Comparison of ENCODE assay signal across 10 cellular contexts in the genomic region with DNA sequence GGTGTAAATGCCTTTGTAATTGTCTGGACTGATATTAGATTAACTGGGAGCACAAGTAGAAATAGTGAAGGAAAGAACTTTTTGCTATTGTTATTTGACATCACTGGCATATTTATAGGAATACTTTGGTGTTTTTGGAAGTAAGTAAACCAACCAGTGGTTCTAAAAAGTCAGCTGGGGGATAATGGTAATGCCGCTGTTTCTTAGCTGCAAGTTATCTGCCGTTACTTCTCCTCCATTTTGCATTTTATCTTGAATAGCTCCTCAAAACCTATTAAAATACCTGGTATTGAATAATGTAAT. TPM values are rescaled to one million over a fixed set of nuclear protein-coding genes. Genes with fewer than 3 reads are reported as not detected.
DNase-seq lines count a peak whose midpoint lies in the region; ATAC-seq and TF ChIP-seq lines count a peak whose summit lies in the region.
"Had no signal": no experiment of that assay in that cellular context is flagged by ENCODE, and none has a peak within 500 bp of the region (broad histone marks: within the 10 kb centered on the region; RNA-seq: fewer than 3 reads in every experiment).

No MANE protein-coding gene starts in this region.

- H3K27me3 ChIP-seq in BLaER1 treated with 17β-estradiol and CSF1 and Interleukin-3, amounts not matched to agents 10 nM and 100 nM, result no peaks in the 10 kb centered on the region
- no peaks in the 10 kb centered on the region for H3K27me3 ChIP-seq in neural cell (ENCODE audit: insufficient read depth, low read depth, low read length)

- peaks cover 83% of the 10 kb centered on the region for H3K79me2 ChIP-seq in neural cell (replicated peaks; ENCODE audit: insufficient read depth, low read length)

- peak overlapping the region; percentile 94 to 100 (median 96) for H3K4me3 Mint-ChIP-seq in IgD-negative memory B cell
- no peak overlapping the region for H3K4me3 Mint-ChIP-seq in chondrocyte (ENCODE audit: unreplicated experiment)

- DNase-seq in chondrocyte (ENCODE audit: low spot score) (no peak), glomerular visceral epithelial cell (ENCODE audit: extremely low spot score) (no peak)
- DNase-seq in stimulated activated CD4-positive, alpha-beta T cell treated with anti-CD3 and anti-CD28 coated beads, Interleukin-1b, Interleukin-23, amount 100 ng/mL, for 48 hours, result no peak
- DNase-seq: NCI-H1930, Right ventricle myocardium superior had no signal

- H3K27ac Mint-ChIP-seq in IgD-negative memory B cell, result peak overlapping the region; percentile 91 to 99 (median 99)
- peak overlapping the region; percentile 87 for H3K27ac Mint-ChIP-seq in chondrocyte (ENCODE audit: unreplicated experiment)

- TF ChIP-seq CTCF in chondrocyte (IDR thresholded peaks at IDR 0.05), result no peak
- no peak for TF ChIP-seq CTCF in neural cell (IDR thresholded peaks at IDR 0.05; ENCODE audit: poor library complexity, severe bottlenecking)

- TF ChIP-seq EP300 in neural cell (conservative IDR thresholded peaks at IDR 0.05; ENCODE audit: poor library complexity, severe bottlenecking), result no peak

- no peak for TF ChIP-seq RAD21 in neural cell (conservative IDR thresholded peaks at IDR 0.05)

- H3K9me3 Mint-ChIP-seq in IgD-negative memory B cell (no peaks in the 10 kb centered on the region), chondrocyte (ENCODE audit: low read depth) (no peaks in the 10 kb centered on the region)

- H3K4me1 Mint-ChIP-seq in IgD-negative memory B cell (peaks cover 42 to 61% (median 53%) of the 10 kb centered on the region in 3 donors), chondrocyte (ENCODE audit: low read depth) (peaks cover 73% of the 10 kb centered on the region)

- H3K27ac ChIP-seq in BLaER1 treated with 17β-estradiol and CSF1 and Interleukin-3, amounts not matched to agents 10 nM and 100 nM, result peak overlapping the region in 4 of 11 experiments; percentile 18 to 89 (median 64); a peak in 5 of 22 replicates
- no peak overlapping the region for H3K27ac ChIP-seq in neural cell (ENCODE audit: low read length)

- H3K36me3 ChIP-seq in BLaER1 treated with 17β-estradiol and CSF1 and Interleukin-3, amounts not matched to agents 10 nM and 100 nM, result peaks cover 0 to 19% (median 11%) of the 10 kb centered on the region in 11 experiments; a peak in 8 of 22 replicates
- H3K36me3 ChIP-seq in neural cell (ENCODE audit: insufficient read depth, low read length), result no peaks in the 10 kb centered on the region

- peaks cover 78 to 88% (median 82%) of the 10 kb centered on the region in 10 experiments for H3K4me1 ChIP-seq in BLaER1 treated with 17β-estradiol and CSF1 and Interleukin-3, amounts not matched to agents 10 nM and 100 nM

- H3K4me2 ChIP-seq in BLaER1 treated with 17β-estradiol and CSF1 and Interleukin-3, amounts not matched to agents 10 nM and 100 nM, result peak overlapping the region in 10 of 11 experiments; percentile 8 to 98 (median 95); a peak in 14 of 22 replicates
- H3K4me2 ChIP-seq in neural cell (ENCODE audit: low read length), result peak overlapping the region; percentile 92

- peak overlapping the region in 3 of 10 experiments; percentile 88 to 96 (median 95); a peak in 3 of 20 replicates for H3K4me3 ChIP-seq in BLaER1 treated with 17β-estradiol and CSF1 and Interleukin-3, amounts not matched to agents 10 nM and 100 nM
- H3K4me3 ChIP-seq in neural cell (ENCODE audit: low read length), result peak overlapping the region; percentile 72

- no peaks in the 10 kb centered on the region for H3K9me3 ChIP-seq in BLaER1 treated with 17β-estradiol and CSF1 and Interleukin-3, amounts not matched to agents 10 nM and 100 nM (replicated peaks in 1 of 11)
- H3K9me3 ChIP-seq in neural cell (ENCODE audit: low read length), result no peaks in the 10 kb centered on the region

- no peak for ATAC-seq in GM18868 (IDR thresholded peaks at IDR 0.05; ENCODE audit: unreplicated experiment)
- no peak for ATAC-seq in HG03354 (IDR thresholded peaks at IDR 0.05; ENCODE audit: poor library complexity, severe bottlenecking, unreplicated experiment)

- H3K9me2 ChIP-seq in neural cell (ENCODE audit: insufficient read depth, low read length), result no peaks in the 10 kb centered on the region

- H4K20me1 ChIP-seq in BLaER1 treated with 17β-estradiol and CSF1 and Interleukin-3, amounts not matched to agents 10 nM and 100 nM, result peaks cover 18 to 87% (median 82%) of the 10 kb centered on the region in 11 experiments; a peak in 20 of 22 replicates
- H4K20me1 ChIP-seq in neural cell (ENCODE audit: insufficient read depth), result peaks cover 21% of the 10 kb centered on the region

- no peaks in the 10 kb centered on the region for H3F3A ChIP-seq in neural cell (ENCODE audit: insufficient read depth, low read length, poor library complexity, severe bottlenecking)

- H3K27me3 Mint-ChIP-seq in IgD-negative memory B cell, result no peaks in the 10 kb centered on the region
- H3K27me3 Mint-ChIP-seq in chondrocyte (ENCODE audit: low read depth), result no peaks in the 10 kb centered on the region

- no peak overlapping the region for H2AFZ ChIP-seq in neural cell (ENCODE audit: low read depth, low read length)

- H3K9ac ChIP-seq in BLaER1 treated with 17β-estradiol and CSF1 and Interleukin-3, amounts not matched to agents 10 nM and 100 nM, result peak overlapping the region in 2 of 11 experiments; percentile 29 to 40; a peak in 3 of 22 replicates
- no peak overlapping the region for H3K9ac ChIP-seq in neural cell (ENCODE audit: low read length)

- H3K36me3 Mint-ChIP-seq in IgD-negative memory B cell, result peaks cover 4% of the 10 kb centered on the region
- H3K36me3 Mint-ChIP-seq in chondrocyte (ENCODE audit: low read depth), result no peaks in the 10 kb centered on the region

TF ChIP-seq in neural cell, 6 proteins besides CTCF, POLR2A, EP300 and RAD21:
- no peak for TF ChIP-seq MXI1 (conservative IDR thresholded peaks at IDR 0.05; ENCODE audit: poor library complexity, severe bottlenecking)
- TF ChIP-seq EZH2 (IDR thresholded peaks at IDR 0.05; ENCODE audit: borderline replicate concordance, insufficient read depth, low read length, poor library complexity, severe bottlenecking), result no peak
- TF ChIP-seq SMC3 (conservative IDR thresholded peaks at IDR 0.05; ENCODE audit: poor library complexity), result no peak
- TF ChIP-seq, protein P1, sequence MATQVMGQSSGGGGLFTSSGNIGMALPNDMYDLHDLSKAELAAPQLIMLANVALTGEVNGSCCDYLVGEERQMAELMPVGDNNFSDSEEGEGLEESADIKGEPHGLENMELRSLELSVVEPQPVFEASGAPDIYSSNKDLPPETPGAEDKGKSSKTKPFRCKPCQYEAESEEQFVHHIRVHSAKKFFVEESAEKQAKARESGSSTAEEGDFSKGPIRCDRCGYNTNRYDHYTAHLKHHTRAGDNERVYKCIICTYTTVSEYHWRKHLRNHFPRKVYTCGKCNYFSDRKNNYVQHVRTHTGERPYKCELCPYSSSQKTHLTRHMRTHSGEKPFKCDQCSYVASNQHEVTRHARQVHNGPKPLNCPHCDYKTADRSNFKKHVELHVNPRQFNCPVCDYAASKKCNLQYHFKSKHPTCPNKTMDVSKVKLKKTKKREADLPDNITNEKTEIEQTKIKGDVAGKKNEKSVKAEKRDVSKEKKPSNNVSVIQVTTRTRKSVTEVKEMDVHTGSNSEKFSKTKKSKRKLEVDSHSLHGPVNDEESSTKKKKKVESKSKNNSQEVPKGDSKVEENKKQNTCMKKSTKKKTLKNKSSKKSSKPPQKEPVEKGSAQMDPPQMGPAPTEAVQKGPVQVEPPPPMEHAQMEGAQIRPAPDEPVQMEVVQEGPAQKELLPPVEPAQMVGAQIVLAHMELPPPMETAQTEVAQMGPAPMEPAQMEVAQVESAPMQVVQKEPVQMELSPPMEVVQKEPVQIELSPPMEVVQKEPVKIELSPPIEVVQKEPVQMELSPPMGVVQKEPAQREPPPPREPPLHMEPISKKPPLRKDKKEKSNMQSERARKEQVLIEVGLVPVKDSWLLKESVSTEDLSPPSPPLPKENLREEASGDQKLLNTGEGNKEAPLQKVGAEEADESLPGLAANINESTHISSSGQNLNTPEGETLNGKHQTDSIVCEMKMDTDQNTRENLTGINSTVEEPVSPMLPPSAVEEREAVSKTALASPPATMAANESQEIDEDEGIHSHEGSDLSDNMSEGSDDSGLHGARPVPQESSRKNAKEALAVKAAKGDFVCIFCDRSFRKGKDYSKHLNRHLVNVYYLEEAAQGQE (IDR thresholded peaks at IDR 0.05; ENCODE audit: borderline replicate concordance), result no peak
- no peak for TF ChIP-seq POLR2AphosphoS5 (IDR thresholded peaks at IDR 0.05)
TF ChIP-seq in neural cell: peak in this region for 0.

RNA-seq across cellular contexts. Expression of gene PTPN1, which starts 3.8 kb away (rescaled TPM):
- 73.8 TPM for polyA plus RNA-seq in IgD-negative memory B cell
- total RNA-seq in chondrocyte, result 30.3 to 32.4 TPM (median 30.8 TPM) in 3 replicates
- 44.5 and 48.1 TPM in 2 replicates for polyA plus RNA-seq in neural cell
- polyA minus RNA-seq in neural cell, result 64.3 and 65.4 TPM in 2 replicates
